In genomic region chr5:95810305-95811125, GRCh38 we compare ENCODE assay signal across 9 cellular contexts. TPM values are rescaled to one million over a fixed set of nuclear protein-coding genes. Genes with fewer than 3 reads are reported as not detected.
DNase-seq lines count a peak whose midpoint lies in the region; ATAC-seq and TF ChIP-seq lines count a peak whose summit lies in the region.
"Had no signal": no experiment of that assay in that cellular context is flagged by ENCODE, and none has a peak within 500 bp of the region (broad histone marks: within the 10 kb centered on the region; RNA-seq: fewer than 3 reads in every experiment).

No MANE protein-coding gene starts in this region.

- H3K4me1 Mint-ChIP-seq in Caco-2 (ENCODE audit: low read depth, unreplicated experiment) = peaks cover 23% of the 10 kb centered on the region
- peaks cover 67% of the 10 kb centered on the region for H3K4me1 Mint-ChIP-seq in T-helper 17 cell
- peaks cover 21% of the 10 kb centered on the region for H3K4me1 Mint-ChIP-seq in progenitor cell of endocrine pancreas (ENCODE audit: low read depth)

- TF ChIP-seq CTCF in Caco-2 (IDR thresholded peaks at IDR 0.05; ENCODE audit: insufficient read depth in 1 of 2, low read depth in 1 of 2, low read length in 1 of 2, severe bottlenecking in 1 of 2, unreplicated experiment in 1 of 2) = no peak
- TF ChIP-seq CTCF in hepatocyte (IDR thresholded peaks at IDR 0.05; ENCODE audit: poor library complexity) = no peak
- no peak for TF ChIP-seq CTCF in progenitor cell of endocrine pancreas (IDR thresholded peaks at IDR 0.05; ENCODE audit: unreplicated experiment)

- no peaks in the 10 kb centered on the region; the same call in 1 of the 2 replicates for H3K36me3 ChIP-seq in Caco-2 (ENCODE audit: control insufficient read depth, insufficient read depth, low read length)
- no peaks in the 10 kb centered on the region for H3K36me3 ChIP-seq in hepatocyte (replicated peaks; ENCODE audit: insufficient read depth, low read depth)

- POLR2A ChIA-PET in Caco-2 (lab: Charles Lee) = interaction anchor here (0.6 to 0.8 kb wide), 4 partner anchors 18 to 839 kb away, joined by 3 to 4 read pairs (median 4); no protein-coding TSS in a partner anchor

- ATAC-seq in T-helper 17 cell = no peak

- peak overlapping the region; percentile 25 for H3K4me3 Mint-ChIP-seq in Caco-2 (ENCODE audit: unreplicated experiment)
- peak overlapping the region; percentile 5 for H3K4me3 Mint-ChIP-seq in T-helper 17 cell
- H3K4me3 Mint-ChIP-seq in progenitor cell of endocrine pancreas (ENCODE audit: low read depth) = no peak overlapping the region

- H3K27me3 ChIP-seq in Caco-2 (replicated peaks; ENCODE audit: control insufficient read depth, insufficient read depth, low read length) = no peaks in the 10 kb centered on the region
- H3K27me3 ChIP-seq in hepatocyte = no peaks in the 10 kb centered on the region

- peaks cover 38% of the 10 kb centered on the region for H3K4me1 ChIP-seq in Caco-2
- H3K4me1 ChIP-seq in hepatocyte (ENCODE audit: insufficient read depth) = peaks cover 37% of the 10 kb centered on the region

- CTCF ChIA-PET in Caco-2 (lab: Charles Lee) = interaction anchor here (0.6 to 2.4 kb wide), 4 partner anchors 14 to 41 kb away, joined by 3 to 10 read pairs (median 4); no protein-coding TSS in a partner anchor

- H3K27ac ChIP-seq in hepatocyte = peak overlapping the region; percentile 96

- H3K27ac Mint-ChIP-seq in Caco-2 (ENCODE audit: unreplicated experiment) (peak overlapping the region; percentile 64), T-helper 17 cell (peak overlapping the region; percentile 96), progenitor cell of endocrine pancreas (peak overlapping the region; percentile 21)

- no TSS peak for BruUV-seq in Caco-2 (replicated peaks; lab: Mats Ljungman, UMichigan)

- H2AFZ ChIP-seq in hepatocyte = no peak overlapping the region

- H3K9me3 ChIP-seq in Caco-2 = no peaks in the 10 kb centered on the region
- H3K9me3 ChIP-seq in T-helper 17 cell (ENCODE audit: control insufficient read depth, low read length, poor library complexity, severe bottlenecking) = no peaks in the 10 kb centered on the region
- H3K9me3 ChIP-seq in hepatocyte (ENCODE audit: low read depth) = no peaks in the 10 kb centered on the region

- peaks cover 3% of the 10 kb centered on the region for H3K79me2 ChIP-seq in hepatocyte

- H3K27me3 Mint-ChIP-seq in Caco-2 (ENCODE audit: insufficient read depth, unreplicated experiment) (no peaks in the 10 kb centered on the region), T-helper 17 cell (no peaks in the 10 kb centered on the region), progenitor cell of endocrine pancreas (no peaks in the 10 kb centered on the region)

- intact Hi-C loops in Caco-2 (cut with micrococcal nuclease; ENCODE audit: unreplicated experiment) = loop anchor here (1.0 kb wide), 1 partner anchor 7 kb away; no protein-coding TSS in a partner anchor

- H3K4me3 ChIP-seq in Caco-2 (ENCODE audit: low read depth, low read length) (no peak overlapping the region), hepatocyte (no peak overlapping the region)

- H3K4me2 ChIP-seq in hepatocyte = peak overlapping the region; percentile 63

- H3K9me2 ChIP-seq in hepatocyte (replicated peaks; ENCODE audit: insufficient read depth) = no peaks in the 10 kb centered on the region

- WGBS in hepatocyte (ENCODE audit: low lambda C conversion rate, missing lambda C conversion rate) = 17% methylated on average over 5 of the region's 5 CpGs

- no peaks in the 10 kb centered on the region for H3K9me3 Mint-ChIP-seq in Caco-2 (ENCODE audit: unreplicated experiment)
- no peaks in the 10 kb centered on the region for H3K9me3 Mint-ChIP-seq in progenitor cell of endocrine pancreas (ENCODE audit: low read depth)

- DNase-seq in Caco-2 (no peak), T-helper 17 cell (no peak), hepatocyte (ENCODE audit: low spot score) (no peak), progenitor cell of endocrine pancreas (ENCODE audit: low spot score, unreplicated experiment) (no peak), NAMALWA (ENCODE audit: low spot score) (no peak), NCI-H2171 (lab: John Stamatoyannopoulos, UW) (no peak)
- no peak for DNase-seq in activated CD8-positive, alpha-beta memory T cell treated with anti-CD3 and anti-CD28 coated beads, Interleukin-2, amount 50 U/mL, for 48 hours
- DNase-seq: activated CD4-positive, CD25-positive, alpha-beta regulatory T cell treated with anti-CD3 and anti-CD28 coated beads, Interleukin-2, amount 50 U/mL, for 72 hours; GF-D8 had no signal

- peaks cover 5% of the 10 kb centered on the region for H3K36me3 Mint-ChIP-seq in Caco-2 (ENCODE audit: insufficient read depth, unreplicated experiment)
- H3K36me3 Mint-ChIP-seq in T-helper 17 cell (ENCODE audit: low read depth) = peaks cover 8% of the 10 kb centered on the region
- no peaks in the 10 kb centered on the region for H3K36me3 Mint-ChIP-seq in progenitor cell of endocrine pancreas (ENCODE audit: insufficient read depth)

- H4K20me1 ChIP-seq in hepatocyte (ENCODE audit: insufficient read depth, poor library complexity, severe bottlenecking) = no peaks in the 10 kb centered on the region

RNA-seq across cellular contexts. Expression of gene GLRX, which starts 12.0 kb away (rescaled TPM):
- total RNA-seq in Caco-2 (2022) = 17.9 and 26.4 TPM in 2 replicates
- total RNA-seq in T-helper 17 cell = 10 to 100 TPM; 32.0 to 51.9 TPM
- 57.8 and 79.1 TPM in 2 replicates for total RNA-seq in hepatocyte
- polyA plus RNA-seq in hepatocyte = 101 and 103 TPM in 2 replicates
- 11.6 and 12.7 TPM in 2 replicates for total RNA-seq in progenitor cell of endocrine pancreas

Comparison
In these comparisons a context has a peak if more than half of its experiments do, and no peak if none do; other contexts are left out.
1. H3K27ac Mint-ChIP-seq: peak in every context shown above with its lines; median percentile 96 in T-helper 17 cell; 64 in Caco-2; 21 in progenitor cell of endocrine pancreas.